In genomic region chr6:3830806-3831205, GRCh38 we compare ENCODE assay signal across 23 cellular contexts.
"Had no signal": no experiment of that assay in that cellular context is flagged by ENCODE, and none has a peak within 500 bp of the region (broad histone marks: within the 10 kb centered on the region; RNA-seq: fewer than 3 reads in every experiment).

No MANE protein-coding gene starts in this region.

- DNase-seq: Kasumi-1, MV-4-11, NCI-H1048, NCI-H1105, NCI-H1417, NCI-H1436 treated with DMSO at 0.1 percent for 48 hours, NCI-H1694, NCI-H1930, NCI-H2081, NCI-H2107, NCI-H2227 treated with DMSO at 0.1 percent for 48 hours, NCI-H524, NCI-H526 treated with DMSO at 0.1 percent for 48 hours, NCI-H748 treated with DMSO at 0.1 percent for 48 hours, Right ventricle myocardium superior, RPMI8226, SIG-M5 had no signal

- H3K9me3 Mint-ChIP-seq: IgD-negative memory B cell had no signal

- H3K4me3 Mint-ChIP-seq: IgD-negative memory B cell had no signal

- H3K9ac ChIP-seq: KMS-11 had no signal

- H3K27ac Mint-ChIP-seq: IgD-negative memory B cell had no signal

- H3K4me2 ChIP-seq: KMS-11 had no signal

- H3K36me3 Mint-ChIP-seq: IgD-negative memory B cell had no signal

- H3K9me3 ChIP-seq: SJSA1 had no signal

- H3K36me3 ChIP-seq: SJSA1 had no signal

- H3K4me1 Mint-ChIP-seq: IgD-negative memory B cell had no signal

- H3K27me3 ChIP-seq: SJSA1 had no signal

- H3K4me3 ChIP-seq: K562, SJSA1, SK-N-MC had no signal

- H3K27ac ChIP-seq: HL-60, KMS-11, SJSA1, SK-N-MC had no signal
